8 cellular contexts compared by ENCODE assay signal in genomic region chr17:20908373-20909273, GRCh38.
A peak's percentile ranks its signal among the peaks of the same experiment; 100 is the strongest.
DNase-seq lines count a peak whose midpoint lies in the region; ATAC-seq and TF ChIP-seq lines count a peak whose summit lies in the region.

No MANE protein-coding gene starts in this region.

- peak overlapping the region; percentile 74 for H3K4me3 Mint-ChIP-seq in central memory CD8-positive, alpha-beta T cell

- peak overlapping the region; percentile 55 to 86 (median 84) for H3K27ac ChIP-seq in spleen

- peak overlapping the region; percentile 1 to 67 (median 40) for H3K4me3 ChIP-seq in spleen

- H3K9me3 Mint-ChIP-seq in central memory CD8-positive, alpha-beta T cell = no peaks in the 10 kb centered on the region

- peak in 1 of 3 donors; percentile 33 for TF ChIP-seq POLR2A in spleen (IDR thresholded peaks at IDR 0.05)

- H3K36me3 ChIP-seq in spleen = no peaks in the 10 kb centered on the region

- peak; percentile 97 for ATAC-seq in HG02678 (IDR thresholded peaks at IDR 0.05; ENCODE audit: unreplicated experiment)
- ATAC-seq in central memory CD8-positive, alpha-beta T cell (replicated peaks; ENCODE audit: extremely low read depth, poor library complexity, severe bottlenecking) = peak; percentile 87

- peaks cover 6 to 17% (median 13%) of the 10 kb centered on the region in 6 donors for H3K4me1 ChIP-seq in spleen

- no peaks in the 10 kb centered on the region for H3K9me3 ChIP-seq in spleen

- intact Hi-C loops in spleen (cut with DNase I; ENCODE audit: low total_unique reads) = no loop called here

- H3K36me3 Mint-ChIP-seq in central memory CD8-positive, alpha-beta T cell (ENCODE audit: insufficient read depth) = peaks cover 2% of the 10 kb centered on the region

- H3K27me3 Mint-ChIP-seq in central memory CD8-positive, alpha-beta T cell = peaks cover 9% of the 10 kb centered on the region

- in situ Hi-C loops in KBM-7 (cut with MboI; ENCODE audit: low pct_unique_long_range_greater_than_20kb, low sequenced_read_pairs) = no loop called here

- TF ChIP-seq CTCF in GM10266 (IDR thresholded peaks at IDR 0.05; ENCODE audit: control insufficient read depth, insufficient read depth, low read depth, missing control alignments) = peak; percentile 53
- peak in 7 of 11 experiments; percentile 41 to 69 (median 57) for TF ChIP-seq CTCF in spleen (IDR thresholded peaks at IDR 0.05 in 8 of 11, conservative IDR thresholded peaks at IDR 0.05 in 3 of 11)

- H3K27me3 ChIP-seq in spleen (replicated peaks in 1 of 7) = no peaks in the 10 kb centered on the region

- H3K4me1 Mint-ChIP-seq in central memory CD8-positive, alpha-beta T cell = peaks cover under 1% of the 10 kb centered on the region

- DNase-seq in GM10266 (ENCODE audit: extremely low spot score) = peak; percentile 89
- peak; percentile 22 for DNase-seq in NCI-H2107 (lab: John Stamatoyannopoulos, UW)
- peak; percentile 76 for DNase-seq in activated CD4-positive, CD25-positive, alpha-beta regulatory T cell treated with anti-CD3 and anti-CD28 coated beads, Interleukin-2, amount 50 U/mL, for 72 hours
- peak; percentile 47 to 54 for DNase-seq in central memory CD8-positive, alpha-beta T cell (ENCODE audit: low spot score in 2 of 2)
- peak; percentile 64 for DNase-seq in iris pigment epithelial cell (ENCODE audit: low read depth)
- DNase-seq in spleen = peak; percentile 94
- no peak for DNase-seq in KBM-7

- WGBS in spleen, 5 donors = 12 to 14% (median 14%) methylated on average over 41 to 43 of the region's 43 CpGs

- H3K27ac Mint-ChIP-seq in central memory CD8-positive, alpha-beta T cell (ENCODE audit: low read depth) = no peak overlapping the region
